ENCODE assay signal across 1 cellular context in genomic region chr3:111076732-111077131, GRCh38.
TF ChIP-seq lines count a peak whose summit lies in the region.

No MANE protein-coding gene starts in this region.

TF ChIP-seq in IMR-90, 13 proteins besides CTCF, POLR2A, EP300 and RAD21 (continued from another document):
- TF ChIP-seq USF2 (IDR thresholded peaks at IDR 0.05; ENCODE audit: low read depth, low read length) = no peak
